Comparison of ENCODE assay signal across 26 cellular contexts in genomic region chr20:52993091-52993490, GRCh38. TPM values are rescaled to one million over a fixed set of nuclear protein-coding genes. Genes with fewer than 3 reads are reported as not detected.
DNase-seq lines count a peak whose midpoint lies in the region; ATAC-seq and TF ChIP-seq lines count a peak whose summit lies in the region.
"Had no signal": no experiment of that assay in that cellular context is flagged by ENCODE, and none has a peak within 500 bp of the region (broad histone marks: within the 10 kb centered on the region; RNA-seq: fewer than 3 reads in every experiment).

No MANE protein-coding gene starts in this region.

- H3K36me3 ChIP-seq in OCI-LY7 (ENCODE audit: insufficient read depth, low read length) (no peaks in the 10 kb centered on the region), muscle layer of duodenum (ENCODE audit: control insufficient read depth in 1 of 2, insufficient read depth in 2 of 2, low read length in 2 of 2) (no peaks in the 10 kb centered on the region), subcutaneous abdominal adipose tissue (ENCODE audit: control insufficient read depth in 5 of 5, insufficient read depth in 5 of 5, low read length in 5 of 5) (peaks cover 0 to 5% (median 0%) of the 10 kb centered on the region in 5 donors)
- H3K36me3 ChIP-seq: BE2C, tibial artery had no signal

- H3K36me3 Mint-ChIP-seq in activated naive CD4-positive, alpha-beta T cell treated with anti-CD3 and anti-CD28 coated beads for 36 hours (ENCODE audit: low read depth), result peaks cover 17% of the 10 kb centered on the region
- peaks cover 8% of the 10 kb centered on the region for H3K36me3 Mint-ChIP-seq in activated naive CD4-positive, alpha-beta T cell treated with anti-CD3 and anti-CD28 coated beads, Interleukin-2, amount 10 ng/mL, durations not matched to agents 7 days and 5 days

- H3K27me3 Mint-ChIP-seq in activated naive CD4-positive, alpha-beta T cell treated with anti-CD3 and anti-CD28 coated beads for 36 hours (ENCODE audit: low read depth), result no peaks in the 10 kb centered on the region
- H3K27me3 Mint-ChIP-seq in activated naive CD4-positive, alpha-beta T cell treated with anti-CD3 and anti-CD28 coated beads, Interleukin-2, amount 10 ng/mL, durations not matched to agents 7 days and 5 days, result no peaks in the 10 kb centered on the region
- H3K27me3 Mint-ChIP-seq: activated naive CD8-positive, alpha-beta T cell treated with anti-CD3 and anti-CD28 coated beads, Interleukin-2, amount 50 U/mL, for 24 hours had no signal

- H3K9me3 Mint-ChIP-seq in activated naive CD4-positive, alpha-beta T cell treated with anti-CD3 and anti-CD28 coated beads for 36 hours, result no peaks in the 10 kb centered on the region
- H3K9me3 Mint-ChIP-seq in activated naive CD4-positive, alpha-beta T cell treated with anti-CD3 and anti-CD28 coated beads, Interleukin-2, amount 10 ng/mL, durations not matched to agents 7 days and 5 days, result no peaks in the 10 kb centered on the region
- H3K9me3 Mint-ChIP-seq: activated naive CD8-positive, alpha-beta T cell treated with anti-CD3 and anti-CD28 coated beads, Interleukin-2, amount 50 U/mL, for 24 hours; activated T-helper 17 cell treated with anti-CD3 and anti-CD28 coated beads, Interleukin-2, amount 50 U/mL, for 72 hours; T-helper 2 cell treated with Interferon-gamma antibody and Interleukin-4, amounts not matched to agents 5 μg/mL and 100 μg/mL, for 36 hours had no signal

- no peaks in the 10 kb centered on the region for H4K20me1 ChIP-seq in OCI-LY7 (ENCODE audit: insufficient read depth, low read length)

- no peak overlapping the region for H3K4me2 ChIP-seq in OCI-LY7 (ENCODE audit: low read length)
- H3K4me2 ChIP-seq: A549 had no signal

- H3K27ac ChIP-seq in OCI-LY7 (ENCODE audit: low read depth, low read length, poor library complexity, severe bottlenecking) (no peak overlapping the region), muscle layer of duodenum (ENCODE audit: low read length) (peak overlapping the region; percentile 18), subcutaneous abdominal adipose tissue (ENCODE audit: low read depth, low read length) (peak overlapping the region; percentile 64)
- H3K27ac ChIP-seq: A549, body of pancreas, tibial artery had no signal

- TF ChIP-seq CTCF in OCI-LY7 (conservative IDR thresholded peaks at IDR 0.05; ENCODE audit: low read length), result no peak

- no TSS peak for BruUV-seq in OCI-LY7 (replicated peaks; lab: Mats Ljungman, UMichigan)

- intact Hi-C loops in activated naive CD4-positive, alpha-beta T cell treated with anti-CD3 and anti-CD28 coated beads for 36 hours (cut with micrococcal nuclease), result no loop called here
- intact Hi-C loops in OCI-LY7 (cut with micrococcal nuclease; ENCODE audit: unreplicated experiment), result no loop called here

- H3K4me1 Mint-ChIP-seq in activated naive CD4-positive, alpha-beta T cell treated with anti-CD3 and anti-CD28 coated beads for 36 hours (ENCODE audit: low read depth), result peaks cover 53% of the 10 kb centered on the region
- peaks cover 29% of the 10 kb centered on the region for H3K4me1 Mint-ChIP-seq in activated naive CD4-positive, alpha-beta T cell treated with anti-CD3 and anti-CD28 coated beads, Interleukin-2, amount 10 ng/mL, durations not matched to agents 7 days and 5 days

- H3K4me3 Mint-ChIP-seq in activated naive CD4-positive, alpha-beta T cell treated with anti-CD3 and anti-CD28 coated beads for 36 hours, result no peak overlapping the region
- no peak overlapping the region for H3K4me3 Mint-ChIP-seq in activated naive CD4-positive, alpha-beta T cell treated with anti-CD3 and anti-CD28 coated beads, Interleukin-2, amount 10 ng/mL, durations not matched to agents 7 days and 5 days
- H3K4me3 Mint-ChIP-seq: activated naive CD8-positive, alpha-beta T cell treated with anti-CD3 and anti-CD28 coated beads, Interleukin-2, amount 50 U/mL, for 24 hours; activated T-helper 17 cell treated with anti-CD3 and anti-CD28 coated beads, Interleukin-2, amount 50 U/mL, for 72 hours; T-helper 2 cell treated with Interferon-gamma antibody and Interleukin-4, amounts not matched to agents 5 μg/mL and 100 μg/mL, for 36 hours had no signal

- peak overlapping the region; percentile 87 for H3K27ac Mint-ChIP-seq in activated naive CD4-positive, alpha-beta T cell treated with anti-CD3 and anti-CD28 coated beads for 36 hours
- no peak overlapping the region for H3K27ac Mint-ChIP-seq in activated naive CD4-positive, alpha-beta T cell treated with anti-CD3 and anti-CD28 coated beads, Interleukin-2, amount 10 ng/mL, durations not matched to agents 7 days and 5 days
- H3K27ac Mint-ChIP-seq: activated naive CD8-positive, alpha-beta T cell treated with anti-CD3 and anti-CD28 coated beads, Interleukin-2, amount 50 U/mL, for 24 hours; activated T-helper 17 cell treated with anti-CD3 and anti-CD28 coated beads, Interleukin-2, amount 50 U/mL, for 72 hours; T-helper 2 cell treated with Interferon-gamma antibody and Interleukin-4, amounts not matched to agents 5 μg/mL and 100 μg/mL, for 36 hours had no signal

- H2AFZ ChIP-seq in OCI-LY7 (ENCODE audit: low read length), result peak overlapping the region; percentile 8; the same call in 1 of the 2 replicates

- no peaks in the 10 kb centered on the region for H3K9me2 ChIP-seq in OCI-LY7 (ENCODE audit: insufficient read depth, low read length)

- H3K9ac ChIP-seq in subcutaneous abdominal adipose tissue (ENCODE audit: low read length in 5 of 5), result peak overlapping the region in 1 of 5 donors; percentile 7

- peaks cover 23% of the 10 kb centered on the region for H3K4me1 ChIP-seq in OCI-LY7 (ENCODE audit: insufficient read depth, low read length, poor library complexity, severe bottlenecking)
- peaks cover 0 to 12% of the 10 kb centered on the region in 2 donors for H3K4me1 ChIP-seq in muscle layer of duodenum (ENCODE audit: control insufficient read depth in 1 of 2, insufficient read depth in 2 of 2, low read length in 2 of 2)
- H3K4me1 ChIP-seq in subcutaneous abdominal adipose tissue (ENCODE audit: control insufficient read depth in 5 of 5, insufficient read depth in 5 of 5, low read length in 5 of 5), result peaks cover 0 to 35% (median 13%) of the 10 kb centered on the region in 5 donors
- H3K4me1 ChIP-seq: A549, body of pancreas, tibial artery had no signal

- ATAC-seq in GM18907 (IDR thresholded peaks at IDR 0.05; ENCODE audit: unreplicated experiment) (no peak), HG03432 (IDR thresholded peaks at IDR 0.05; ENCODE audit: unreplicated experiment) (no peak)
- ATAC-seq: A549; activated naive CD8-positive, alpha-beta T cell treated with anti-CD3 and anti-CD28 coated beads, Interleukin-2, amount 50 U/mL, for 24 hours; activated T-helper 17 cell treated with anti-CD3 and anti-CD28 coated beads, Interleukin-2, amount 50 U/mL, for 72 hours; body of pancreas had no signal

- DNase-seq in activated naive CD4-positive, alpha-beta T cell treated with anti-CD3 and anti-CD28 coated beads for 36 hours, result no peak
- no peak for DNase-seq in activated naive CD4-positive, alpha-beta T cell treated with anti-CD3 and anti-CD28 coated beads, Interleukin-2, amount 10 ng/mL, durations not matched to agents 7 days and 5 days
- no peak for DNase-seq in OCI-LY7 (ENCODE audit: low spot score)
- no peak for DNase-seq in NCI-H446 (lab: John Stamatoyannopoulos, UW)
- DNase-seq: activated CD8-positive, alpha-beta memory T cell treated with anti-CD3 and anti-CD28 coated beads, Interleukin-2, amount 50 U/mL, for 48 hours; activated naive CD8-positive, alpha-beta T cell treated with anti-CD3 and anti-CD28 coated beads, Interleukin-2, amount 50 U/mL, for 24 hours; BE2C; body of pancreas; effector CD8-positive, alpha-beta T cell; foreskin melanocyte; GDM1; islet precursor cell; NCI-H1417 treated with DMSO at 0.1 percent for 48 hours; NCI-H2081 treated with DMSO at 0.1 percent for 48 hours; occipital lobe; Right ventricle myocardium superior; stimulated activated CD4-positive, alpha-beta T cell treated with anti-CD3 and anti-CD28 coated beads, Interleukin-4, amount 100 ng/mL, for 4 hours; stimulated activated naive CD4-positive, alpha-beta T cell treated with Interleukin-2 at 50 U/mL for 16 hours; tibial artery had no signal

- H3K27me3 ChIP-seq in muscle layer of duodenum (ENCODE audit: low read depth, low read length) (no peaks in the 10 kb centered on the region), subcutaneous abdominal adipose tissue (ENCODE audit: control insufficient read depth in 5 of 5, insufficient read depth in 4 of 5, low read length in 5 of 5) (no peaks in the 10 kb centered on the region)
- H3K27me3 ChIP-seq: BE2C, body of pancreas, tibial artery had no signal

- CTCF ChIA-PET in activated naive CD4-positive, alpha-beta T cell treated with anti-CD3 and anti-CD28 coated beads for 36 hours (lab: Charles Lee), result interaction anchor here (1.2 kb wide), 1 partner anchor 9 kb away, joined by 3 read pairs; no protein-coding TSS in a partner anchor
- CTCF ChIA-PET in activated naive CD4-positive, alpha-beta T cell treated with anti-CD3 and anti-CD28 coated beads, Interleukin-2, amount 10 ng/mL, durations not matched to agents 7 days and 5 days (lab: Charles Lee), result no interaction called here
- CTCF ChIA-PET in OCI-LY7 (lab: Charles Lee; ENCODE audit: unreplicated experiment), result no interaction called here

- no peak overlapping the region for H3K4me3 ChIP-seq in OCI-LY7 (ENCODE audit: low read depth, low read length, poor library complexity, severe bottlenecking)
- H3K4me3 ChIP-seq in muscle layer of duodenum (ENCODE audit: low read depth in 1 of 2, low read length in 2 of 2), result no peak overlapping the region
- no peak overlapping the region for H3K4me3 ChIP-seq in subcutaneous abdominal adipose tissue (ENCODE audit: low read depth in 1 of 5, low read length in 5 of 5)
- H3K4me3 ChIP-seq: A549, body of pancreas, tibial artery had no signal

- POLR2A ChIA-PET in OCI-LY7 (lab: Charles Lee), result interaction anchor here (0.6 to 1.0 kb wide), 2 partner anchors 9 to 764 kb away, joined by 3 read pairs; no protein-coding TSS in a partner anchor

- no peaks in the 10 kb centered on the region for H3K79me2 ChIP-seq in OCI-LY7 (ENCODE audit: insufficient read depth, low read depth, low read length)

- H3K9me3 ChIP-seq in OCI-LY7 (ENCODE audit: low read length), result no peaks in the 10 kb centered on the region
- H3K9me3 ChIP-seq in muscle layer of duodenum (ENCODE audit: control insufficient read depth in 1 of 2, low read length in 2 of 2), result no peaks in the 10 kb centered on the region
- H3K9me3 ChIP-seq in subcutaneous abdominal adipose tissue (ENCODE audit: control insufficient read depth in 5 of 5, low read length in 5 of 5), result no peaks in the 10 kb centered on the region
- H3K9me3 ChIP-seq: A549, BE2C, body of pancreas, tibial artery had no signal

RNA-seq across cellular contexts. Expression of gene TSHZ2, which starts 20.9 kb away (rescaled TPM):
- total RNA-seq in activated naive CD4-positive, alpha-beta T cell treated with anti-CD3 and anti-CD28 coated beads for 36 hours, result 10 to 100 TPM; 34.1 to 37.8 TPM
- total RNA-seq in OCI-LY7 (2014; rRNA removed; shearing (Covaris generic)), result not detected in 2 replicates
- total RNA-seq in OCI-LY7 (2022), result not detected in 2 replicates

Comparison
In these comparisons a context has a peak if more than half of its experiments do, and no peak if none do; other contexts are left out.
1. RNA of gene TSHZ2, which starts 20.9 kb away (total RNA-seq): 34.1 to 37.8 TPM in activated naive CD4-positive, alpha-beta T cell treated with anti-CD3 and anti-CD28 coated beads for 36 hours; not detected in OCI-LY7; every median in the first group is over 10 times any median in the second.